ENCODE assay signal across 8 cellular contexts in genomic region chrX:15751160-15751819, GRCh38. TPM values are rescaled to one million over a fixed set of nuclear protein-coding genes. Genes with fewer than 3 reads are reported as not detected.
A peak's percentile ranks its signal among the peaks of the same experiment; 100 is the strongest.
DNase-seq lines count a peak whose midpoint lies in the region; ATAC-seq and TF ChIP-seq lines count a peak whose summit lies in the region.

No MANE protein-coding gene starts in this region.

- ATAC-seq in activated T-helper 17 cell treated with anti-CD3 and anti-CD28 coated beads, Interleukin-2, amount 50 U/mL, for 72 hours (replicated peaks), result peak; percentile 73

- H3K9me3 ChIP-seq in breast epithelium (no peaks in the 10 kb centered on the region), uterus (no peaks in the 10 kb centered on the region)

- H3K27me3 Mint-ChIP-seq in MCF 10A (ENCODE audit: insufficient read depth, unreplicated experiment), result no peaks in the 10 kb centered on the region
- H3K27me3 Mint-ChIP-seq in activated T-helper 17 cell treated with anti-CD3 and anti-CD28 coated beads, Interleukin-2, amount 50 U/mL, for 72 hours, result no peaks in the 10 kb centered on the region

- no peak overlapping the region for H3K4me3 Mint-ChIP-seq in MCF 10A (ENCODE audit: unreplicated experiment)
- peak overlapping the region; percentile 80 for H3K4me3 Mint-ChIP-seq in activated T-helper 17 cell treated with anti-CD3 and anti-CD28 coated beads, Interleukin-2, amount 50 U/mL, for 72 hours

- CTCF ChIA-PET in MCF 10A (lab: Yijun Ruan, JAX), result no interaction called here

- H3K36me3 Mint-ChIP-seq in MCF 10A (ENCODE audit: insufficient read depth, unreplicated experiment), result no peaks in the 10 kb centered on the region
- peaks cover 26% of the 10 kb centered on the region for H3K36me3 Mint-ChIP-seq in activated T-helper 17 cell treated with anti-CD3 and anti-CD28 coated beads, Interleukin-2, amount 50 U/mL, for 72 hours (ENCODE audit: low read depth)

- POLR2A ChIA-PET in MCF 10A (lab: Yijun Ruan, JAX), result no interaction called here

- H3K27me3 ChIP-seq in breast epithelium (no peaks in the 10 kb centered on the region), layer of hippocampus (ENCODE audit: control insufficient read depth, insufficient read depth, low read length) (no peaks in the 10 kb centered on the region), uterus (no peaks in the 10 kb centered on the region)

- intact Hi-C loops in breast epithelium (cut with DNase I; ENCODE audit: low total_unique reads) (no loop called here), MCF 10A (cut with micrococcal nuclease) (no loop called here), uterus (cut with DNase I; ENCODE audit: low total_unique reads) (no loop called here)

- H3K4me1 ChIP-seq in breast epithelium (no peaks in the 10 kb centered on the region), uterus (no peaks in the 10 kb centered on the region)

- no peak overlapping the region for H3K27ac Mint-ChIP-seq in MCF 10A (ENCODE audit: low read depth, unreplicated experiment)
- H3K27ac Mint-ChIP-seq in activated T-helper 17 cell treated with anti-CD3 and anti-CD28 coated beads, Interleukin-2, amount 50 U/mL, for 72 hours, result peak overlapping the region; percentile 95

- no peak for DNase-seq in breast epithelium (ENCODE audit: low spot score in 2 of 2)
- DNase-seq in MCF 10A (ENCODE audit: unreplicated experiment), result no peak
- DNase-seq in uterus, result no peak
- DNase-seq in DMS79 treated with DMSO at 0.1 percent for 48 hours (lab: John Stamatoyannopoulos, UW), result no peak
- no peak for DNase-seq in GF-D8 (lab: John Stamatoyannopoulos, UW)
- no peak for DNase-seq in NCI-H2171 treated with DMSO at 0.1 percent for 48 hours (lab: John Stamatoyannopoulos, UW)

- no peak for TF ChIP-seq CTCF in breast epithelium (IDR thresholded peaks at IDR 0.05)
- no peak for TF ChIP-seq CTCF in MCF 10A (IDR thresholded peaks at IDR 0.05; ENCODE audit: unreplicated experiment)
- TF ChIP-seq CTCF in uterus (IDR thresholded peaks at IDR 0.05), result no peak

- H3K4me1 Mint-ChIP-seq in MCF 10A (ENCODE audit: insufficient read depth, unreplicated experiment), result peaks cover 4% of the 10 kb centered on the region
- H3K4me1 Mint-ChIP-seq in activated T-helper 17 cell treated with anti-CD3 and anti-CD28 coated beads, Interleukin-2, amount 50 U/mL, for 72 hours, result peaks cover 45% of the 10 kb centered on the region

- no TSS peak for BruUV-seq in MCF 10A (replicated peaks; lab: Mats Ljungman, UMichigan)

- H3K27ac ChIP-seq in breast epithelium (peak overlapping the region; percentile 79 to 80), layer of hippocampus (ENCODE audit: low read depth, low read length) (peak overlapping the region; percentile 46), uterus (peak overlapping the region; percentile 72 to 90)

- no peaks in the 10 kb centered on the region for H3K9me3 Mint-ChIP-seq in MCF 10A (ENCODE audit: unreplicated experiment)
- no peaks in the 10 kb centered on the region for H3K9me3 Mint-ChIP-seq in activated T-helper 17 cell treated with anti-CD3 and anti-CD28 coated beads, Interleukin-2, amount 50 U/mL, for 72 hours

- TF ChIP-seq POLR2A in breast epithelium (IDR thresholded peaks at IDR 0.05) (no peak), uterus (IDR thresholded peaks at IDR 0.05) (no peak)

- H3K36me3 ChIP-seq in breast epithelium, result no peaks in the 10 kb centered on the region
- no peaks in the 10 kb centered on the region for H3K36me3 ChIP-seq in uterus

- H3K4me3 ChIP-seq in breast epithelium (no peak overlapping the region), uterus (no peak overlapping the region)

RNA-seq across cellular contexts. Expression of gene CA5B, which starts 13.2 kb away (rescaled TPM):
- total RNA-seq in breast epithelium, result 10 to 100 TPM; 16.1 to 23.0 (median 22.0) TPM
- 15.3 and 21.2 TPM in 2 replicates for total RNA-seq in MCF 10A (2022)
- total RNA-seq in activated T-helper 17 cell treated with anti-CD3 and anti-CD28 coated beads, Interleukin-2, amount 50 U/mL, for 72 hours, result 10 to 100 TPM; 14.5 to 45.9 TPM
- total RNA-seq in uterus, result 10 to 100 TPM in 2 of 4 donors, 1 to 10 TPM in 2; 2.6 to 35.8 (median 15.0) TPM

RNA-seq across cellular contexts. Expression of gene ZRSR2, which starts 39.0 kb away (rescaled TPM):
- 1 to 10 TPM; 8.9 to 9.8 (median 9.8) TPM for total RNA-seq in breast epithelium
- 17.0 and 20.3 TPM in 2 replicates for total RNA-seq in MCF 10A (2022)
- total RNA-seq in activated T-helper 17 cell treated with anti-CD3 and anti-CD28 coated beads, Interleukin-2, amount 50 U/mL, for 72 hours, result 10 to 100 TPM; 10.0 to 11.6 TPM
- 10 to 100 TPM in 2 of 4 donors, 1 to 10 TPM in 2; 1.8 to 28.2 (median 11.6) TPM for total RNA-seq in uterus
